In the genomic region with DNA sequence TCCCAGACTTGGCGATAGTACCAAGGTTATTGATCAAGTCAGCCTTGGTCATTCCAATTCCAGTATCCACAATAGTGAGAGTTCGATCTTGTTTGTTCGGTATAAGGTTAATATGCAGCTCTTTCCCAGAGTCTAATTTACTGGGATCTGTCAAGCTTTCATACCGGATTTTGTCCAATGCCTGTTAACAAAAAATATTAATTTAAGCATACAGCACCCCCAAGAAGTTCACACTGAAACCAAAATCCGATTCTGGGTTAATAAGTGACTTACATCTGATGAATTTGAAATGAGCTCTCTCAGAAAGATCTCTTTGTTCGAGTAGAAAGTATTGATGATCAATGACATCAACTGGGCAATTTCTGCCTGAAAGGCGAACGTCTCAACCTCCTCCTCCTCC, we compare ENCODE assay signal across 8 cellular contexts. TPM values are rescaled to one million over a fixed set of nuclear protein-coding genes. Genes with fewer than 3 reads are reported as not detected.
DNase-seq lines count a peak whose midpoint lies in the region; ATAC-seq, FAIRE-seq and TF ChIP-seq lines count a peak whose summit lies in the region.
"Not testable (repeated sequence)": the region's sequence is repeated elsewhere in the genome, so short reads cannot be mapped to it uniquely, and the experiment has no call there.

No MANE protein-coding gene starts in this region.

- not testable (repeated sequence) for H3K9me3 ChIP-seq in DND-41 (ENCODE audit: insufficient read depth, low read length, severe bottlenecking); tibial nerve

- ATAC-seq in DND-41 (ENCODE audit: insufficient read depth, low read depth); activated CD8-positive, alpha-beta T cell treated with anti-CD3 and anti-CD28 coated beads, Interleukin-2, amount 10 ng/mL, durations not matched to agents 7 days and 5 days: not testable (repeated sequence)

- H2AFZ ChIP-seq in DND-41 (ENCODE audit: low read depth, low read length): not testable (repeated sequence)

- H3K4me3 ChIP-seq in DND-41 (ENCODE audit: low read depth in 1 of 2, low read length in 2 of 2): peak overlapping the region; percentile 86 to 90
- peak overlapping the region; percentile 92 for H3K4me3 ChIP-seq in NB4 (ENCODE audit: low read depth, low read length)
- peak overlapping the region; percentile 77 for H3K4me3 ChIP-seq in bronchial epithelial cell (ENCODE audit: low read depth, low read length)
- peak overlapping the region; percentile 69 to 80 for H3K4me3 ChIP-seq in foreskin fibroblast (ENCODE audit: low read depth in 1 of 2, low read length in 2 of 2)
- H3K4me3 ChIP-seq in tibial nerve: peak overlapping the region; percentile 68 to 99 (median 86)

- H3K27ac ChIP-seq in DND-41 (ENCODE audit: low read length) (peak overlapping the region; percentile 87), tibial nerve (peak overlapping the region; percentile 99 to 100 (median 100))

- not testable (repeated sequence) for TF ChIP-seq EP300 in tibial nerve (IDR thresholded peaks at IDR 0.05)

- H3K4me3 Mint-ChIP-seq in activated CD8-positive, alpha-beta T cell treated with anti-CD3 and anti-CD28 coated beads, Interleukin-2, amount 10 ng/mL, durations not matched to agents 7 days and 5 days: peak overlapping the region; percentile 95

- 10% methylated on average over 8 of the region's 8 CpGs for WGBS in tibial nerve, 2 donors

- not testable (repeated sequence) for H3K9me3 Mint-ChIP-seq in activated CD8-positive, alpha-beta T cell treated with anti-CD3 and anti-CD28 coated beads, Interleukin-2, amount 10 ng/mL, durations not matched to agents 7 days and 5 days (ENCODE audit: insufficient read depth)

- DNase-seq in DND-41; NB4 (ENCODE audit: low read depth); activated CD8-positive, alpha-beta T cell treated with anti-CD3 and anti-CD28 coated beads, Interleukin-2, amount 10 ng/mL, durations not matched to agents 7 days and 5 days; bronchial epithelial cell (ENCODE audit: low read depth); foreskin fibroblast; tibial nerve (ENCODE audit: low spot score in 2 of 2): not testable (repeated sequence)
- peak; percentile 50 for DNase-seq in medulla oblongata (ENCODE audit: extremely low spot score)
- DNase-seq in pons (ENCODE audit: low spot score): peak; percentile 70

- TF ChIP-seq POLR2A in NB4 (IDR thresholded peaks at IDR 0.05; ENCODE audit: extremely low read depth, insufficient read length); tibial nerve (IDR thresholded peaks at IDR 0.05): not testable (repeated sequence)

- peaks cover 63% of the 10 kb centered on the region for H3K4me1 ChIP-seq in DND-41 (ENCODE audit: insufficient read depth, low read length)
- peaks cover 0 to 55% (median 32%) of the 10 kb centered on the region in 4 donors for H3K4me1 ChIP-seq in tibial nerve

- H3K27me3 ChIP-seq in DND-41 (ENCODE audit: insufficient read depth, low read length, poor library complexity); bronchial epithelial cell (ENCODE audit: control insufficient read depth, insufficient read depth, low read length); tibial nerve: not testable (repeated sequence)

- H3K27ac Mint-ChIP-seq in activated CD8-positive, alpha-beta T cell treated with anti-CD3 and anti-CD28 coated beads, Interleukin-2, amount 10 ng/mL, durations not matched to agents 7 days and 5 days: peak overlapping the region; percentile 89

- H3K36me3 ChIP-seq in DND-41 (ENCODE audit: insufficient read depth, low read length) (peaks cover 55% of the 10 kb centered on the region), bronchial epithelial cell (ENCODE audit: control insufficient read depth, insufficient read depth, low read length) (peaks cover 19% of the 10 kb centered on the region), tibial nerve (peaks cover 0 to 47% (median 36%) of the 10 kb centered on the region in 3 donors)

- FAIRE-seq in bronchial epithelial cell (lab: Jason Lieb, UNC): not testable (repeated sequence)

- POLR2A ChIA-PET in activated CD8-positive, alpha-beta T cell treated with anti-CD3 and anti-CD28 coated beads, Interleukin-2, amount 10 ng/mL, durations not matched to agents 7 days and 5 days (lab: Charles Lee): interaction anchor here (0.7 to 1.0 kb wide), 4 partner anchors 10 to 120 kb away, joined by 3 to 4 read pairs (median 4); no protein-coding TSS in a partner anchor

- peaks cover 54% of the 10 kb centered on the region for H4K20me1 ChIP-seq in DND-41 (ENCODE audit: insufficient read depth, low read length)

- H3K4me1 Mint-ChIP-seq in activated CD8-positive, alpha-beta T cell treated with anti-CD3 and anti-CD28 coated beads, Interleukin-2, amount 10 ng/mL, durations not matched to agents 7 days and 5 days (ENCODE audit: low read depth): peaks cover 72% of the 10 kb centered on the region

- not testable (repeated sequence) for TF ChIP-seq CTCF in DND-41 (IDR thresholded peaks at IDR 0.05; ENCODE audit: borderline replicate concordance, extremely low read depth, low read length, poor library complexity, severe bottlenecking); NB4 (IDR thresholded peaks at IDR 0.05; ENCODE audit: low read depth, low read length); bronchial epithelial cell (IDR thresholded peaks at IDR 0.05; ENCODE audit: insufficient read depth, low read length, severe bottlenecking); foreskin fibroblast (IDR thresholded peaks at IDR 0.05; ENCODE audit: low read depth, low read length); tibial nerve (IDR thresholded peaks at IDR 0.05)

- H3K27me3 Mint-ChIP-seq in activated CD8-positive, alpha-beta T cell treated with anti-CD3 and anti-CD28 coated beads, Interleukin-2, amount 10 ng/mL, durations not matched to agents 7 days and 5 days (ENCODE audit: low read depth): not testable (repeated sequence)

- peak overlapping the region; percentile 92 for H3K4me2 ChIP-seq in DND-41 (ENCODE audit: insufficient read depth, low read length)

- CTCF ChIA-PET in activated CD8-positive, alpha-beta T cell treated with anti-CD3 and anti-CD28 coated beads, Interleukin-2, amount 10 ng/mL, durations not matched to agents 7 days and 5 days (lab: Charles Lee): interaction anchor here (1.3 to 1.6 kb wide), 2 partner anchors 11 to 231 kb away, joined by 4 to 5 read pairs; no protein-coding TSS in a partner anchor

- peaks cover 64% of the 10 kb centered on the region for H3K79me2 ChIP-seq in DND-41 (ENCODE audit: insufficient read depth, low read length)

- peaks cover 56% of the 10 kb centered on the region for H3K36me3 Mint-ChIP-seq in activated CD8-positive, alpha-beta T cell treated with anti-CD3 and anti-CD28 coated beads, Interleukin-2, amount 10 ng/mL, durations not matched to agents 7 days and 5 days (ENCODE audit: low read depth)

- H3K9ac ChIP-seq in DND-41 (ENCODE audit: low read depth, low read length): peak overlapping the region; percentile 99

RNA-seq across cellular contexts. Expression of a gene that starts 0.9 kb away (rescaled TPM):
- total RNA-seq in activated CD8-positive, alpha-beta T cell treated with anti-CD3 and anti-CD28 coated beads, Interleukin-2, amount 10 ng/mL, durations not matched to agents 7 days and 5 days: 100 to 1,000 TPM; 702 to 715 TPM
- total RNA-seq in bronchial epithelial cell (140 and 280 TPM in 2 replicates), tibial nerve (100 to 1,000 TPM; 185 to 396 (median 265) TPM)

RNA-seq across cellular contexts. Expression of a gene that starts 53.8 kb away (rescaled TPM):
- total RNA-seq in activated CD8-positive, alpha-beta T cell treated with anti-CD3 and anti-CD28 coated beads, Interleukin-2, amount 10 ng/mL, durations not matched to agents 7 days and 5 days: 10 to 100 TPM; 30.3 to 30.6 TPM
- 18.9 and 20.0 TPM in 2 replicates for total RNA-seq in bronchial epithelial cell
- total RNA-seq in tibial nerve: 10 to 100 TPM; 15.0 to 26.7 (median 18.3) TPM
